31 cellular contexts compared by ENCODE assay signal in genomic region chr2:203033395-203033794, GRCh38.
"Had no signal": no experiment of that assay in that cellular context is flagged by ENCODE, and none has a peak within 500 bp of the region (broad histone marks: within the 10 kb centered on the region; RNA-seq: fewer than 3 reads in every experiment).

No MANE protein-coding gene starts in this region.

- DNase-seq: dorsolateral prefrontal cortex; effector CD4-positive, alpha-beta T cell; endodermal cell; foreskin fibroblast; gastrocnemius medialis; head of caudate nucleus; kidney; mucosa of descending colon; naive B cell; nephron progenitor cell; nucleus accumbens; ovary; posterior cingulate gyrus; psoas muscle; right cardiac atrium; sigmoid colon; spleen; stimulated activated CD4-positive, alpha-beta T cell treated with anti-CD3 and anti-CD28 coated beads, Interleukin-4, amount 100 ng/mL, for 4 hours; thyroid gland; trophoblast cell had no signal

- H3K9me3 ChIP-seq: gastrocnemius medialis, mucosa of descending colon, ovary, psoas muscle, sigmoid colon, spleen, suprapubic skin, thyroid gland, vagina had no signal

- FAIRE-seq: colon, kidney had no signal

- H3K4me3 ChIP-seq: dorsolateral prefrontal cortex, gastrocnemius medialis, hepatocyte, lung, mucosa of descending colon, ovary, psoas muscle, sigmoid colon, spleen, suprapubic skin, thyroid gland, vagina had no signal

- H3K27ac Mint-ChIP-seq: endodermal cell; memory B cell; naive B cell; nephron progenitor cell; stimulated activated memory B cell treated with anti-CD40 and anti-IgM and Interleukin-4, amounts not matched to agents 10 μg/mL and 1 μg/mL and 100 μg/mL, for 72 hours; stimulated activated naive CD8-positive, alpha-beta T cell treated with anti-CD3 and anti-CD28 coated beads, Interleukin-15, Interleukin-2, amounts not matched to agents 100 ng/mL and 50 ng/mL, for 24 hours had no signal

- H3K9me3 Mint-ChIP-seq: memory B cell; stimulated activated memory B cell treated with anti-CD40 and anti-IgM and Interleukin-4, amounts not matched to agents 10 μg/mL and 1 μg/mL and 100 μg/mL, for 72 hours; stimulated activated naive CD8-positive, alpha-beta T cell treated with anti-CD3 and anti-CD28 coated beads, Interleukin-15, Interleukin-2, amounts not matched to agents 100 ng/mL and 50 ng/mL, for 24 hours had no signal

- H3K4me3 Mint-ChIP-seq: endodermal cell; memory B cell; naive B cell; nephron progenitor cell; stimulated activated memory B cell treated with anti-CD40 and anti-IgM and Interleukin-4, amounts not matched to agents 10 μg/mL and 1 μg/mL and 100 μg/mL, for 72 hours; stimulated activated naive CD8-positive, alpha-beta T cell treated with anti-CD3 and anti-CD28 coated beads, Interleukin-15, Interleukin-2, amounts not matched to agents 100 ng/mL and 50 ng/mL, for 24 hours had no signal

- H3K4me1 Mint-ChIP-seq: endodermal cell, memory B cell, nephron progenitor cell had no signal

- H3K36me3 ChIP-seq: gastrocnemius medialis, ovary, sigmoid colon, spleen, suprapubic skin, thyroid gland, vagina had no signal

- H3K4me2 ChIP-seq: hepatocyte had no signal

- H3K27me3 ChIP-seq: dorsolateral prefrontal cortex, gastrocnemius medialis, hepatocyte, ovary, sigmoid colon, spleen, suprapubic skin, thyroid gland, vagina had no signal

- ATAC-seq: esophagus mucosa; gastrocnemius medialis; left lobe of liver; mucosa of descending colon; psoas muscle; right cardiac atrium; stimulated activated memory B cell treated with anti-CD40 and anti-IgM and Interleukin-4, amounts not matched to agents 10 μg/mL and 1 μg/mL and 100 μg/mL, for 72 hours had no signal

- H3K4me1 ChIP-seq: psoas muscle had no signal

- H3K27me3 Mint-ChIP-seq: memory B cell; naive B cell; stimulated activated memory B cell treated with anti-CD40 and anti-IgM and Interleukin-4, amounts not matched to agents 10 μg/mL and 1 μg/mL and 100 μg/mL, for 72 hours; stimulated activated naive CD8-positive, alpha-beta T cell treated with anti-CD3 and anti-CD28 coated beads, Interleukin-15, Interleukin-2, amounts not matched to agents 100 ng/mL and 50 ng/mL, for 24 hours had no signal

- H2AFZ ChIP-seq: hepatocyte had no signal

- H3K27ac ChIP-seq: dorsolateral prefrontal cortex, epithelial cell of prostate, gastrocnemius medialis, hepatocyte, ovary, psoas muscle, sigmoid colon, spleen, suprapubic skin, thyroid gland, vagina had no signal
